Comparison of ENCODE assay signal across 15 cellular contexts in genomic region chr5:80069251-80069650, GRCh38. TPM values are rescaled to one million over a fixed set of nuclear protein-coding genes. Genes with fewer than 3 reads are reported as not detected.
DNase-seq lines count a peak whose midpoint lies in the region; ATAC-seq and TF ChIP-seq lines count a peak whose summit lies in the region.
"Had no signal": no experiment of that assay in that cellular context is flagged by ENCODE, and none has a peak within 500 bp of the region (broad histone marks: within the 10 kb centered on the region; RNA-seq: fewer than 3 reads in every experiment).

No MANE protein-coding gene starts in this region.

- H3K9ac ChIP-seq in SK-N-MC (ENCODE audit: insufficient read length) (peak overlapping the region; percentile 37), neuronal stem cell (ENCODE audit: low read depth, low read length, poor library complexity) (no peak overlapping the region)

- H3K4me3 ChIP-seq in GM23338: no peak overlapping the region
- H3K4me3 ChIP-seq in SK-N-MC: peak overlapping the region; percentile 52
- H3K4me3 ChIP-seq in neuronal stem cell (ENCODE audit: low read length in 2 of 2): no peak overlapping the region
- H3K4me3 ChIP-seq: HAP-1, MG63 had no signal

- H3K27me3 ChIP-seq in GM23338 (ENCODE audit: insufficient read depth) (no peaks in the 10 kb centered on the region), neuronal stem cell (ENCODE audit: control insufficient read depth in 3 of 3, insufficient read depth in 3 of 3, low read depth in 1 of 3, low read length in 3 of 3) (no peaks in the 10 kb centered on the region)
- H3K27me3 ChIP-seq: MG63 had no signal

- H3K9me2 ChIP-seq in GM23338 (ENCODE audit: insufficient read depth): no peaks in the 10 kb centered on the region

- H3K9me3 Mint-ChIP-seq in GM23338: no peaks in the 10 kb centered on the region
- no peaks in the 10 kb centered on the region for H3K9me3 Mint-ChIP-seq in activated T-helper 2 cell treated with anti-CD3 and anti-CD28 coated beads, Interferon-gamma antibody, Interleukin-2, Interleukin-4, amounts not matched to agents 10 μg/mL and 5 μg/mL and 100 μg/mL, durations not matched to agents 14 hours and 24 hours and 36 hours
- H3K9me3 Mint-ChIP-seq: central memory CD8-positive, alpha-beta T cell; T-cell had no signal

- H3K36me3 ChIP-seq in GM23338 (ENCODE audit: insufficient read depth) (no peaks in the 10 kb centered on the region), SK-N-MC (ENCODE audit: insufficient read depth, low read length) (no peaks in the 10 kb centered on the region), neuronal stem cell (replicated peaks in 1 of 2; ENCODE audit: control insufficient read depth in 2 of 2, insufficient read depth in 2 of 2, low read length in 2 of 2) (peaks cover 0 to 3% of the 10 kb centered on the region in 2 donors)
- H3K36me3 ChIP-seq: HAP-1, MG63 had no signal

- no peaks in the 10 kb centered on the region; the same call in 2 of the 3 replicates for H3K36me3 Mint-ChIP-seq in GM23338 (ENCODE audit: low read depth)
- no peaks in the 10 kb centered on the region for H3K36me3 Mint-ChIP-seq in activated T-helper 2 cell treated with anti-CD3 and anti-CD28 coated beads, Interferon-gamma antibody, Interleukin-2, Interleukin-4, amounts not matched to agents 10 μg/mL and 5 μg/mL and 100 μg/mL, durations not matched to agents 14 hours and 24 hours and 36 hours (ENCODE audit: low read depth)

- no peak overlapping the region for H3K27ac Mint-ChIP-seq in GM23338
- no peak overlapping the region for H3K27ac Mint-ChIP-seq in activated T-helper 2 cell treated with anti-CD3 and anti-CD28 coated beads, Interferon-gamma antibody, Interleukin-2, Interleukin-4, amounts not matched to agents 10 μg/mL and 5 μg/mL and 100 μg/mL, durations not matched to agents 14 hours and 24 hours and 36 hours
- H3K27ac Mint-ChIP-seq: T-cell had no signal

- WGBS in neuronal stem cell (ENCODE audit: extremely low coverage in 2 of 2, insufficient read length in 2 of 2, insufficient replicate concordance in 1 of 2), 2 donors: no CpG with 5 or more reads among the region's 2 CpGs

- H4K20me1 ChIP-seq in GM23338 (replicated peaks; ENCODE audit: insufficient read depth): no peaks in the 10 kb centered on the region

- no peak overlapping the region for H2AK5ac ChIP-seq in neuronal stem cell (ENCODE audit: low read depth, low read length)

- no peaks in the 10 kb centered on the region for H3K79me1 ChIP-seq in neuronal stem cell (ENCODE audit: low read depth, low read length)

- no peak for TF ChIP-seq CTCF in GM23338 (conservative IDR thresholded peaks at IDR 0.05; ENCODE audit: low read depth in 2 of 2)

- H3K4ac ChIP-seq in neuronal stem cell (ENCODE audit: low read length): no peak overlapping the region

- no peak overlapping the region for H3K14ac ChIP-seq in neuronal stem cell (ENCODE audit: low read length)

- H3K4me1 Mint-ChIP-seq in GM23338: peaks cover 10% of the 10 kb centered on the region
- peaks cover 19% of the 10 kb centered on the region for H3K4me1 Mint-ChIP-seq in activated T-helper 2 cell treated with anti-CD3 and anti-CD28 coated beads, Interferon-gamma antibody, Interleukin-2, Interleukin-4, amounts not matched to agents 10 μg/mL and 5 μg/mL and 100 μg/mL, durations not matched to agents 14 hours and 24 hours and 36 hours (ENCODE audit: low read depth)
- H3K4me1 Mint-ChIP-seq: central memory CD8-positive, alpha-beta T cell; T-cell had no signal

- no peak overlapping the region for H4K91ac ChIP-seq in neuronal stem cell (ENCODE audit: low read depth, low read length, poor library complexity)

- no peak overlapping the region for H2BK15ac ChIP-seq in neuronal stem cell (ENCODE audit: low read length)

- no peak overlapping the region for H2BK120ac ChIP-seq in neuronal stem cell (ENCODE audit: low read depth, low read length)

- H3K27ac ChIP-seq in GM23338 (ENCODE audit: low read depth): 0 out of 2 replicates have a peak overlapping the region, but pooled peaks have one; percentile 72
- peak overlapping the region; percentile 82 for H3K27ac ChIP-seq in SK-N-MC
- H3K27ac ChIP-seq in neuronal stem cell (replicated peaks; ENCODE audit: low read length): no peak overlapping the region

- H4K8ac ChIP-seq in neuronal stem cell (ENCODE audit: low read depth, low read length): no peak overlapping the region

- no peaks in the 10 kb centered on the region for H3K79me2 ChIP-seq in GM23338 (replicated peaks; ENCODE audit: insufficient read depth)

- no peak overlapping the region for H3K18ac ChIP-seq in neuronal stem cell (ENCODE audit: low read length)

- H3K9me3 ChIP-seq in SK-N-MC (ENCODE audit: low read depth, low read length): no peaks in the 10 kb centered on the region
- H3K9me3 ChIP-seq in neuronal stem cell (replicated peaks in 1 of 2; ENCODE audit: control insufficient read depth in 2 of 2, insufficient read depth in 1 of 2, low read depth in 1 of 2, low read length in 2 of 2): no peaks in the 10 kb centered on the region
- H3K9me3 ChIP-seq: HAP-1, MG63 had no signal

- H2BK5ac ChIP-seq in neuronal stem cell (ENCODE audit: low read length): no peak overlapping the region

- peak; percentile 29 for DNase-seq in AG20443 (ENCODE audit: low spot score)
- no peak for DNase-seq in GM23338 (ENCODE audit: low spot score)
- DNase-seq in SK-N-MC (ENCODE audit: low read depth, low spot score): peak; percentile 83
- no peak for DNase-seq in neuronal stem cell (ENCODE audit: low spot score)
- no peak for DNase-seq in NCI-H1105 (lab: John Stamatoyannopoulos, UW)
- no peak for DNase-seq in activated T-helper 2 cell treated with anti-CD3 and anti-CD28 coated beads, Interferon-gamma antibody, Interleukin-2, Interleukin-4, amounts not matched to agents 10 μg/mL and 5 μg/mL and 100 μg/mL, durations not matched to agents 14 hours and 24 hours and 36 hours (ENCODE audit: low spot score)
- DNase-seq: activated CD4-positive, alpha-beta T cell treated with anti-CD3 and anti-CD28 coated beads for 48 hours; MG63; NCI-H1930; NCI-H510A; stimulated activated CD4-positive, alpha-beta T cell treated with anti-CD3 and anti-CD28 coated beads, Interleukin-12 subunit alpha, Interleukin-12 subunit beta, amount 100 ng/mL, for 4 hours; T-cell had no signal

- H3F3A ChIP-seq in GM23338 (replicated peaks; ENCODE audit: low read depth): peaks cover 5% of the 10 kb centered on the region; the same call in 1 of the 2 replicates

- no peak overlapping the region for H2BK12ac ChIP-seq in neuronal stem cell (ENCODE audit: low read length)

- H3K4me3 Mint-ChIP-seq in GM23338: no peak overlapping the region
- H3K4me3 Mint-ChIP-seq in activated T-helper 2 cell treated with anti-CD3 and anti-CD28 coated beads, Interferon-gamma antibody, Interleukin-2, Interleukin-4, amounts not matched to agents 10 μg/mL and 5 μg/mL and 100 μg/mL, durations not matched to agents 14 hours and 24 hours and 36 hours (ENCODE audit: low read depth): no peak overlapping the region
- H3K4me3 Mint-ChIP-seq: central memory CD8-positive, alpha-beta T cell; T-cell had no signal

- H2AFZ ChIP-seq in GM23338: no peak overlapping the region
- peak overlapping the region; percentile 79 for H2AFZ ChIP-seq in neuronal stem cell (ENCODE audit: low read length)

- intact Hi-C loops in activated T-helper 2 cell treated with anti-CD3 and anti-CD28 coated beads, Interferon-gamma antibody, Interleukin-2, Interleukin-4, amounts not matched to agents 10 μg/mL and 5 μg/mL and 100 μg/mL, durations not matched to agents 14 hours and 24 hours and 36 hours (cut with micrococcal nuclease): no loop called here

- no peak overlapping the region for H3K23ac ChIP-seq in neuronal stem cell (ENCODE audit: low read depth, low read length, poor library complexity)

- H3K4me2 ChIP-seq in GM23338 (no peak overlapping the region), neuronal stem cell (ENCODE audit: insufficient read depth, low read length, poor library complexity, severe bottlenecking) (no peak overlapping the region)

- no peak for ATAC-seq in GM23338
- no peak for ATAC-seq in HG03457 (IDR thresholded peaks at IDR 0.05; ENCODE audit: unreplicated experiment)
- ATAC-seq: T-cell had no signal

- peaks cover 20% of the 10 kb centered on the region; the same call in 1 of the 2 replicates for H3K4me1 ChIP-seq in GM23338 (ENCODE audit: insufficient read depth)
- peaks cover 6 to 13% of the 10 kb centered on the region in 2 donors for H3K4me1 ChIP-seq in neuronal stem cell (ENCODE audit: control insufficient read depth in 2 of 2, insufficient read depth in 1 of 2, low read depth in 1 of 2, low read length in 2 of 2)

- peaks cover 2% of the 10 kb centered on the region for H3K27me3 Mint-ChIP-seq in GM23338 (ENCODE audit: insufficient read depth, low read depth, poor library complexity)
- no peaks in the 10 kb centered on the region for H3K27me3 Mint-ChIP-seq in activated T-helper 2 cell treated with anti-CD3 and anti-CD28 coated beads, Interferon-gamma antibody, Interleukin-2, Interleukin-4, amounts not matched to agents 10 μg/mL and 5 μg/mL and 100 μg/mL, durations not matched to agents 14 hours and 24 hours and 36 hours (ENCODE audit: low read depth)
- H3K27me3 Mint-ChIP-seq: central memory CD8-positive, alpha-beta T cell; T-cell had no signal

RNA-seq across cellular contexts. Expression of gene THBS4, which starts 34.1 kb away (rescaled TPM):
- 13.7 and 23.2 TPM in 2 replicates for total RNA-seq in GM23338 (2014; rRNA removed; shearing (Covaris generic))
- 11.9 and 14.0 TPM in 2 replicates for polyA plus RNA-seq in GM23338 (2016; fragmentation: Nextera tagmentation; extraction: Ambion mirVana)
- 14.2 TPM for polyA plus RNA-seq in neuronal stem cell (2013, experiment 1 of 2)
- 15.3 TPM for polyA plus RNA-seq in neuronal stem cell (2013, experiment 2 of 2)
- total RNA-seq in activated T-helper 2 cell treated with anti-CD3 and anti-CD28 coated beads, Interferon-gamma antibody, Interleukin-2, Interleukin-4, amounts not matched to agents 10 μg/mL and 5 μg/mL and 100 μg/mL, durations not matched to agents 14 hours and 24 hours and 36 hours: 0.92 and 1.1 TPM in 2 replicates

Comparison
In these comparisons a context has a peak if more than half of its experiments do, and no peak if none do; other contexts are left out.
1. DNase-seq: peak in AG20443 (single experiment) and SK-N-MC (single experiment); none in GM23338 (single experiment), neuronal stem cell (single experiment), NCI-H1105 (single experiment) and activated T-helper 2 cell treated with anti-CD3 and anti-CD28 coated beads, Interferon-gamma antibody, Interleukin-2, Interleukin-4, amounts not matched to agents 10 μg/mL and 5 μg/mL and 100 μg/mL, durations not matched to agents 14 hours and 24 hours and 36 hours (single experiment).